In the genomic region with DNA sequence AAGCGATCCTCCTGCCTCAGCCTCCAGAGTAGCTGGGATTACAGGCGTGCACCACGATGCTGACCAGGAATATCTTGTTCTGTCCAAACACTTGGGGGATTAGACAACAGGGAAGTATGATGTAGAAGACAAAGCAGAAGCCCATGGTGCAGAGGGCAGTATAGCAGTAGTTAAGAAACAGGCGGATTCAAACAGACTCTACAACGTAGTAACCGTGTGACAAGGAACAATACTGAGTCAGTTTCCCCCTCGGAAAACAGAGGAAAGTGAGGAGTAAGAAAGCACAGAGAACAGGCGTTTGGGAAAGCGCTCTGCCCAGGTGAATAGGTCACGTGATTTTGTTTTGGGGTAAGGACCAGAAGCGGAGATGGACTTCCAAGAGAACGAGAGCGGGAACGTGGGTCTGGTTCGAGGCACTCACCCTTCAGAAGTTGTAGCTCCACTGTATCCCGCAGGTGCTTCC, we compare ENCODE assay signal across 8 cellular contexts. TPM values are rescaled to one million over a fixed set of nuclear protein-coding genes. Genes with fewer than 3 reads are reported as not detected.
DNase-seq lines count a peak whose midpoint lies in the region; ATAC-seq, FAIRE-seq and TF ChIP-seq lines count a peak whose summit lies in the region.

No MANE protein-coding gene starts in this region.

- H3K36me3 ChIP-seq in kidney (ENCODE audit: control insufficient read depth in 1 of 2, insufficient read depth in 2 of 2, low read length in 2 of 2) (peaks cover 17 to 24% of the 10 kb centered on the region in 2 donors), thyroid gland (peaks cover 0 to 17% of the 10 kb centered on the region in 2 donors)

- intact Hi-C loops in activated T-helper 1 cell treated with anti-CD3 and anti-CD28 coated beads, Interleukin-12 subunit alpha, Interleukin-12 subunit beta, Interleukin-2, Interleukin-4 antibody, amounts not matched to agents 30 ng/mL and 10 ng/mL and 1 ng/mL, durations not matched to agents 14 hours and 24 hours and 36 hours (cut with micrococcal nuclease) = loop anchor here (1.0 to 5.0 kb wide), 15 partner anchors 18 to 626 kb away; a partner anchor contains a TSS
- intact Hi-C loops in kidney (cut with DNase I) (no loop called here), thyroid gland (cut with DNase I) (loop anchor here (5.0 kb wide), 1 partner anchor 45 kb away; a partner anchor contains a TSS)

- peak overlapping the region; percentile 98 for H3K4me3 Mint-ChIP-seq in activated T-helper 1 cell treated with anti-CD3 and anti-CD28 coated beads, Interleukin-12 subunit alpha, Interleukin-12 subunit beta, Interleukin-2, Interleukin-4 antibody, amounts not matched to agents 30 ng/mL and 10 ng/mL and 1 ng/mL, durations not matched to agents 14 hours and 24 hours and 36 hours

- H3K27ac ChIP-seq in kidney (ENCODE audit: low read depth in 2 of 2, low read length in 2 of 2) (peak overlapping the region in 1 of 2 donors; percentile 96), thyroid gland (peak overlapping the region in 2 of 3 donors; percentile 85 to 92)

- no peak for TF ChIP-seq POLR2A in thyroid gland (IDR thresholded peaks at IDR 0.05)

- no peak for FAIRE-seq in kidney (lab: Jason Lieb, UNC)

- H3K36me3 Mint-ChIP-seq in activated T-helper 1 cell treated with anti-CD3 and anti-CD28 coated beads, Interleukin-12 subunit alpha, Interleukin-12 subunit beta, Interleukin-2, Interleukin-4 antibody, amounts not matched to agents 30 ng/mL and 10 ng/mL and 1 ng/mL, durations not matched to agents 14 hours and 24 hours and 36 hours (ENCODE audit: low read depth) = peaks cover 9% of the 10 kb centered on the region

- peaks cover 12% of the 10 kb centered on the region for H3K4me1 Mint-ChIP-seq in activated T-helper 1 cell treated with anti-CD3 and anti-CD28 coated beads, Interleukin-12 subunit alpha, Interleukin-12 subunit beta, Interleukin-2, Interleukin-4 antibody, amounts not matched to agents 30 ng/mL and 10 ng/mL and 1 ng/mL, durations not matched to agents 14 hours and 24 hours and 36 hours (ENCODE audit: low read depth)

- peak overlapping the region; percentile 93 to 94 for H3K9ac ChIP-seq in kidney (ENCODE audit: low read length in 2 of 2)

- TF ChIP-seq CTCF in kidney (IDR thresholded peaks at IDR 0.05; ENCODE audit: borderline replicate concordance, extremely low read depth, insufficient read depth) (no peak), thyroid gland (IDR thresholded peaks at IDR 0.05) (no peak)

- H3K27ac Mint-ChIP-seq in activated T-helper 1 cell treated with anti-CD3 and anti-CD28 coated beads, Interleukin-12 subunit alpha, Interleukin-12 subunit beta, Interleukin-2, Interleukin-4 antibody, amounts not matched to agents 30 ng/mL and 10 ng/mL and 1 ng/mL, durations not matched to agents 14 hours and 24 hours and 36 hours = peak overlapping the region; percentile 100

- H3K4me3 ChIP-seq in kidney (ENCODE audit: low read length in 2 of 2) (peak overlapping the region; percentile 89 to 100), thyroid gland (replicated peaks in 1 of 3) (peak overlapping the region; percentile 33 to 94 (median 82))

- H3K9me3 Mint-ChIP-seq in activated T-helper 1 cell treated with anti-CD3 and anti-CD28 coated beads, Interleukin-12 subunit alpha, Interleukin-12 subunit beta, Interleukin-2, Interleukin-4 antibody, amounts not matched to agents 30 ng/mL and 10 ng/mL and 1 ng/mL, durations not matched to agents 14 hours and 24 hours and 36 hours = no peaks in the 10 kb centered on the region

- 2 to 3% methylated on average over 15 to 16 of the region's 16 CpGs for WGBS in thyroid gland, 2 donors

- no peaks in the 10 kb centered on the region for H3K27me3 ChIP-seq in thyroid gland

- ATAC-seq in GM18519 (IDR thresholded peaks at IDR 0.05; ENCODE audit: low FRiP score, unreplicated experiment) = peak; percentile 16
- ATAC-seq in HG02759 (IDR thresholded peaks at IDR 0.05; ENCODE audit: unreplicated experiment) = peak; percentile 10

- no peaks in the 10 kb centered on the region for H3K9me3 ChIP-seq in kidney (ENCODE audit: control insufficient read depth in 1 of 2, low read length in 2 of 2)
- no peaks in the 10 kb centered on the region for H3K9me3 ChIP-seq in thyroid gland

- H3K4me1 ChIP-seq in kidney (ENCODE audit: control insufficient read depth in 1 of 2, insufficient read depth in 1 of 2, low read depth in 1 of 2, low read length in 2 of 2) (peaks cover 11 to 18% of the 10 kb centered on the region in 2 donors), thyroid gland (peaks cover 5 to 22% of the 10 kb centered on the region in 2 donors)

- H3K27me3 Mint-ChIP-seq in activated T-helper 1 cell treated with anti-CD3 and anti-CD28 coated beads, Interleukin-12 subunit alpha, Interleukin-12 subunit beta, Interleukin-2, Interleukin-4 antibody, amounts not matched to agents 30 ng/mL and 10 ng/mL and 1 ng/mL, durations not matched to agents 14 hours and 24 hours and 36 hours (ENCODE audit: insufficient read depth) = peaks cover 2% of the 10 kb centered on the region

- no peak for DNase-seq in activated T-helper 1 cell treated with anti-CD3 and anti-CD28 coated beads, Interleukin-12 subunit alpha, Interleukin-12 subunit beta, Interleukin-2, Interleukin-4 antibody, amounts not matched to agents 30 ng/mL and 10 ng/mL and 1 ng/mL, durations not matched to agents 14 hours and 24 hours and 36 hours (ENCODE audit: low spot score)
- DNase-seq in kidney (no peak), thyroid gland (no peak), hepatic stellate cell (ENCODE audit: low spot score) (no peak), kidney glomerular epithelial cell (lab: John Stamatoyannopoulos, UW) (no peak), NCI-H524 treated with DMSO at 0.1 percent for 48 hours (lab: John Stamatoyannopoulos, UW) (no peak)

RNA-seq across cellular contexts. Expression of a gene that starts 0.3 kb away (rescaled TPM):
- 41.8 and 44.0 TPM in 2 replicates for total RNA-seq in activated T-helper 1 cell treated with anti-CD3 and anti-CD28 coated beads, Interleukin-12 subunit alpha, Interleukin-12 subunit beta, Interleukin-2, Interleukin-4 antibody, amounts not matched to agents 30 ng/mL and 10 ng/mL and 1 ng/mL, durations not matched to agents 14 hours and 24 hours and 36 hours
- total RNA-seq in kidney (22.4 TPM), thyroid gland (10 to 100 TPM in 3 of 4 donors, 1 to 10 TPM in 1; 8.3 to 19.2 (median 16.6) TPM)
- polyA plus RNA-seq in kidney (ENCODE audit: insufficient read depth, low read depth, low replicate concordance) = 40.8 TPM

RNA-seq across cellular contexts. Expression of a gene that starts 0.7 kb away (rescaled TPM):
- total RNA-seq in activated T-helper 1 cell treated with anti-CD3 and anti-CD28 coated beads, Interleukin-12 subunit alpha, Interleukin-12 subunit beta, Interleukin-2, Interleukin-4 antibody, amounts not matched to agents 30 ng/mL and 10 ng/mL and 1 ng/mL, durations not matched to agents 14 hours and 24 hours and 36 hours = 59.0 and 59.5 TPM in 2 replicates
- total RNA-seq in kidney (59.7 TPM), thyroid gland (100 to 1,000 TPM in 3 of 4 donors, 10 to 100 TPM in 1; 71.8 to 137 (median 108) TPM)
- polyA plus RNA-seq in kidney (ENCODE audit: insufficient read depth, low read depth, low replicate concordance) = 111 TPM

RNA-seq across cellular contexts. Expression of a gene that starts 18.4 kb away (rescaled TPM):
- total RNA-seq in activated T-helper 1 cell treated with anti-CD3 and anti-CD28 coated beads, Interleukin-12 subunit alpha, Interleukin-12 subunit beta, Interleukin-2, Interleukin-4 antibody, amounts not matched to agents 30 ng/mL and 10 ng/mL and 1 ng/mL, durations not matched to agents 14 hours and 24 hours and 36 hours = 41.8 and 43.2 TPM in 2 replicates
- total RNA-seq in kidney (29.3 TPM), thyroid gland (10 to 100 TPM; 15.9 to 38.4 (median 30.4) TPM)
- 58.7 TPM for polyA plus RNA-seq in kidney (ENCODE audit: insufficient read depth, low read depth, low replicate concordance)

RNA-seq across cellular contexts. Expression of a gene that starts 45.8 kb away (rescaled TPM):
- total RNA-seq in activated T-helper 1 cell treated with anti-CD3 and anti-CD28 coated beads, Interleukin-12 subunit alpha, Interleukin-12 subunit beta, Interleukin-2, Interleukin-4 antibody, amounts not matched to agents 30 ng/mL and 10 ng/mL and 1 ng/mL, durations not matched to agents 14 hours and 24 hours and 36 hours = 10.4 and 13.3 TPM in 2 replicates
- total RNA-seq in kidney (20.3 TPM), thyroid gland (10 to 100 TPM; 18.5 to 50.2 (median 49.2) TPM)
- 67.8 TPM for polyA plus RNA-seq in kidney (ENCODE audit: insufficient read depth, low read depth, low replicate concordance)

RNA-seq across cellular contexts. Expression of a gene that starts 46.1 kb away (rescaled TPM):
- total RNA-seq in activated T-helper 1 cell treated with anti-CD3 and anti-CD28 coated beads, Interleukin-12 subunit alpha, Interleukin-12 subunit beta, Interleukin-2, Interleukin-4 antibody, amounts not matched to agents 30 ng/mL and 10 ng/mL and 1 ng/mL, durations not matched to agents 14 hours and 24 hours and 36 hours = 52.3 and 53.0 TPM in 2 replicates
- 79.7 TPM for total RNA-seq in kidney
- polyA plus RNA-seq in kidney (ENCODE audit: insufficient read depth, low read depth, low replicate concordance) = 42.9 TPM
- total RNA-seq in thyroid gland = 100 to 1,000 TPM in 3 of 4 donors, 10 to 100 TPM in 1; 94.6 to 140 (median 118) TPM
